Comparison of ENCODE assay signal across 10 cellular contexts in the genomic region with DNA sequence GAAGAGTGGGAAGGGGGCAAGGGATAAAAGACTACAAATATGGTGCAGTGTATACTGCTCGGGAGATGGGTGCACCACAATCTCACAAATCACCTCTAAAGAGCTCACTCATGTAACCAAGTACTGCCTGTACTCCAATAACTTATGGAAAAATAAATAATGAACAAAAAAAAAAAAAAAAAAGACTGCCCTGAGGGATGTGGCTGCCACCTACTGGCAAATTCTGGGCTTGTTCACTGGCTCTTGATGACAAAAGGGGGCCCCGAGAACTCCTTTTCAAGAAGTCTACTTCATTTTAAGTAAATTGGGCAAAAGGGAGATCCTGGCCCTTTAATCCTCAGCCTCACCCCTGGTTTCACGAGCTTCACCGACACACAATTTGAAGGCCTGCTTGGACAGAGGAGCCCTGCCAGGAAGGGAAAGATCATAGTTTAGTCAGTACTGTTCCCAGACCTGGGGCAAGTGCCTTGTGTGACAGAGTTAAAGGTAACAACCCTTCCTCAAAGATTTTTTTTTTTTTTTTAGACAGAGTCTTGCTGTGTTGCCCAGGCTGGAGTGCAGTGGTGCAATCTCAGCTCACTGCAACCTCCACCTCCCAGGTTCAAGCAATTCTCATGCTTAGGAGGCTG. TPM values are rescaled to one million over a fixed set of nuclear protein-coding genes. Genes with fewer than 3 reads are reported as not detected.
DNase-seq lines count a peak whose midpoint lies in the region; ATAC-seq and TF ChIP-seq lines count a peak whose summit lies in the region.
"Had no signal": no experiment of that assay in that cellular context is flagged by ENCODE, and none has a peak within 500 bp of the region (broad histone marks: within the 10 kb centered on the region; RNA-seq: fewer than 3 reads in every experiment).

No MANE protein-coding gene starts in this region.

- peaks cover 0 to 92% (median 57%) of the 10 kb centered on the region in 9 donors for H3K36me3 ChIP-seq in heart left ventricle
- H3K36me3 ChIP-seq in OCI-LY3 (replicated peaks; ENCODE audit: low read depth, low read length) = peaks cover 7% of the 10 kb centered on the region
- H3K36me3 ChIP-seq in esophagus muscularis mucosa = peaks cover 23 to 96% (median 61%) of the 10 kb centered on the region in 4 donors

- peaks cover 34% of the 10 kb centered on the region for H3K36me3 Mint-ChIP-seq in type B pancreatic cell

- no peaks in the 10 kb centered on the region for H3K9me3 Mint-ChIP-seq in type B pancreatic cell
- H3K9me3 Mint-ChIP-seq: activated B cell treated with CpG ODN at 0.5 μM for 24 hours had no signal

- H3K4me1 ChIP-seq in heart left ventricle (peaks cover 0 to 23% (median 13%) of the 10 kb centered on the region in 12 donors), OCI-LY3 (ENCODE audit: low read length) (peaks cover 9% of the 10 kb centered on the region), esophagus muscularis mucosa (peaks cover 0 to 9% (median 7%) of the 10 kb centered on the region in 4 donors)

- TF ChIP-seq CTCF in heart left ventricle (IDR thresholded peaks at IDR 0.05) (peak; percentile 23 to 56 (median 43)), OCI-LY3 (IDR thresholded peaks at IDR 0.05; ENCODE audit: low read depth, low read length) (peak; percentile 29), esophagus muscularis mucosa (IDR thresholded peaks at IDR 0.05) (peak in 2 of 3 experiments; percentile 19 to 28), type B pancreatic cell (conservative IDR thresholded peaks at IDR 0.05) (peak; percentile 51)

- peaks cover 30% of the 10 kb centered on the region for H3K4me1 Mint-ChIP-seq in type B pancreatic cell (ENCODE audit: unreplicated experiment)

- WGBS in heart left ventricle, 4 donors = 44 to 47% (median 45%) methylated on average over 4 of the region's 4 CpGs
- 86% methylated on average over 4 of the region's 4 CpGs for WGBS in esophagus muscularis mucosa

- H4K20me1 ChIP-seq in OCI-LY3 (ENCODE audit: insufficient read depth, low read length) = no peaks in the 10 kb centered on the region

- H3K9ac ChIP-seq in OCI-LY3 (ENCODE audit: low read length) = no peak overlapping the region

- TF ChIP-seq EP300 in esophagus muscularis mucosa (IDR thresholded peaks at IDR 0.05) = no peak

- no peak overlapping the region for H3K4me2 ChIP-seq in OCI-LY3 (ENCODE audit: low read length)

- no peak overlapping the region for H3K27ac Mint-ChIP-seq in type B pancreatic cell

- H3K27me3 ChIP-seq in heart left ventricle (no peaks in the 10 kb centered on the region), OCI-LY3 (ENCODE audit: low read depth, low read length) (no peaks in the 10 kb centered on the region), esophagus muscularis mucosa (no peaks in the 10 kb centered on the region)

- ATAC-seq in heart left ventricle (peak in 1 of 4 donors; percentile 13), Right ventricle myocardium superior (ENCODE audit: poor library complexity) (no peak), GM19397 (IDR thresholded peaks at IDR 0.05; ENCODE audit: unreplicated experiment) (no peak)

- intact Hi-C loops in heart left ventricle (cut with DNase I) (loop anchor here in 3 of 10 donors (1.0 to 5.0 kb wide), 3 partner anchors 62 to 65 kb away; no protein-coding TSS in a partner anchor), Right ventricle myocardium superior (cut with DNase I) (no loop called here), esophagus muscularis mucosa (cut with DNase I) (no loop called here)

- no peaks in the 10 kb centered on the region for H3K9me3 ChIP-seq in heart left ventricle
- H3K9me3 ChIP-seq in OCI-LY3 (ENCODE audit: insufficient read depth, low read length) = no peaks in the 10 kb centered on the region
- H3K9me3 ChIP-seq in esophagus muscularis mucosa = no peaks in the 10 kb centered on the region

- H3K27me3 Mint-ChIP-seq in type B pancreatic cell = no peaks in the 10 kb centered on the region
- H3K27me3 Mint-ChIP-seq: activated B cell treated with CpG ODN at 0.5 μM for 24 hours had no signal

- no peak overlapping the region for H3K4me3 ChIP-seq in heart left ventricle
- H3K4me3 ChIP-seq in OCI-LY3 (ENCODE audit: low read length) = no peak overlapping the region
- no peak overlapping the region for H3K4me3 ChIP-seq in esophagus muscularis mucosa
- H3K4me3 ChIP-seq: lung had no signal

- no peaks in the 10 kb centered on the region for H3K79me2 ChIP-seq in OCI-LY3 (ENCODE audit: low read length)

- no peak overlapping the region for H3K4me3 Mint-ChIP-seq in type B pancreatic cell
- H3K4me3 Mint-ChIP-seq: activated B cell treated with CpG ODN at 0.5 μM for 24 hours had no signal

- no peak overlapping the region for H2AFZ ChIP-seq in OCI-LY3 (ENCODE audit: low read depth, low read length)

- DNase-seq in heart left ventricle = peak in 1 of 5 donors; percentile 39
- no peak for DNase-seq in Right ventricle myocardium superior
- no peak for DNase-seq in esophagus muscularis mucosa (ENCODE audit: extremely low spot score)
- no peak for DNase-seq in type B pancreatic cell (ENCODE audit: extremely low spot score, unreplicated experiment)
- DNase-seq in DMS79 (lab: John Stamatoyannopoulos, UW) = no peak
- DNase-seq in substantia nigra (lab: John Stamatoyannopoulos, UW) = no peak
- DNase-seq: activated B cell treated with CpG ODN at 0.5 μM for 24 hours had no signal

- TF ChIP-seq POLR2A in heart left ventricle (IDR thresholded peaks at IDR 0.05) (no peak), esophagus muscularis mucosa (IDR thresholded peaks at IDR 0.05; ENCODE audit: low read depth) (no peak)

- H3K27ac ChIP-seq in heart left ventricle (no peak overlapping the region), OCI-LY3 (ENCODE audit: low read length) (no peak overlapping the region), esophagus muscularis mucosa (replicated peaks in 1 of 4) (no peak overlapping the region), substantia nigra (ENCODE audit: low read depth, low read length, poor library complexity, severe bottlenecking) (no peak overlapping the region)

RNA-seq across cellular contexts. Expression of a gene that starts 26.1 kb away (rescaled TPM):
- total RNA-seq in heart left ventricle (1 to 10 TPM in 3 of 9 donors, under 1 TPM in 5, not detected in 1; 0.47 to 5.7 (median 0.92) TPM), Right ventricle myocardium superior (1.2 TPM), esophagus muscularis mucosa (1 to 10 TPM in 2 of 4 donors, under 1 TPM in 2; 0.42 to 1.7 (median 1.2) TPM), type B pancreatic cell (ENCODE audit: low replicate concordance) (1.6 and 4.8 TPM in 2 replicates)
- polyA plus RNA-seq in heart left ventricle = under 1 TPM; 0.61 to 0.67 TPM

RNA-seq across cellular contexts. Expression of a gene that starts 47.5 kb away (rescaled TPM):
- total RNA-seq in heart left ventricle = 10 to 100 TPM; 26.2 to 46.7 (median 35.5) TPM
- polyA plus RNA-seq in heart left ventricle = 10 to 100 TPM; 15.9 to 76.5 TPM
- total RNA-seq in Right ventricle myocardium superior = 26.8 TPM
- total RNA-seq in esophagus muscularis mucosa = 10 to 100 TPM; 22.8 to 60.4 (median 34.6) TPM
- 108 and 131 TPM in 2 replicates for total RNA-seq in type B pancreatic cell (ENCODE audit: low replicate concordance)
